In genomic region chr11:73566977-73567755, GRCh38 we compare ENCODE assay signal across 24 cellular contexts. TPM values are rescaled to one million over a fixed set of nuclear protein-coding genes. Genes with fewer than 3 reads are reported as not detected.
DNase-seq lines count a peak whose midpoint lies in the region; ATAC-seq, FAIRE-seq and TF ChIP-seq lines count a peak whose summit lies in the region.
"Had no signal": no experiment of that assay in that cellular context is flagged by ENCODE, and none has a peak within 500 bp of the region (broad histone marks: within the 10 kb centered on the region; RNA-seq: fewer than 3 reads in every experiment).

No MANE protein-coding gene starts in this region.

- H2AK5ac ChIP-seq in IMR-90 (ENCODE audit: low read depth, low read length): no peak overlapping the region

- TF ChIP-seq CTCF in IMR-90 (conservative IDR thresholded peaks at IDR 0.05; ENCODE audit: low read depth, low read length): no peak

- intact Hi-C loops in IMR-90 (cut with micrococcal nuclease): no loop called here

- H3K79me1 ChIP-seq in IMR-90 (ENCODE audit: low read depth in 1 of 2, low read length in 2 of 2): peaks cover 16 to 50% of the 10 kb centered on the region in 2 experiments

- H3K9me1 ChIP-seq in IMR-90 (ENCODE audit: insufficient read depth, low read length): no peaks in the 10 kb centered on the region; the same call in 1 of the 2 replicates

- H4K5ac ChIP-seq in IMR-90 (ENCODE audit: low read depth, low read length): no peak overlapping the region

- CTCF ChIA-PET in IMR-90 (lab: Yijun Ruan, JAX): interaction anchor here (0.6 to 1.0 kb wide), 2 partner anchors 11 to 28 kb away, joined by 3 to 4 read pairs; no protein-coding TSS in a partner anchor

- dilution Hi-C loops in IMR-90 (cut with HindIII; ENCODE audit: low sequenced_read_pairs, unreplicated experiment): no loop called here

- no peak overlapping the region for H2BK120ac ChIP-seq in IMR-90 (ENCODE audit: low read depth, low read length)

- DNase-seq in NCI-H2171 treated with DMSO at 0.1 percent for 48 hours (lab: John Stamatoyannopoulos, UW) (peak; percentile 62), NCI-H2171 (lab: John Stamatoyannopoulos, UW) (no peak), IMR-90 (peak; percentile 41), dermis blood vessel endothelial cell (peak; percentile 27), myocyte (ENCODE audit: low read depth) (peak; percentile 19), RCC 7860 (ENCODE audit: low spot score) (no peak), hippocampal formation (lab: John Stamatoyannopoulos, UW) (no peak)
- DNase-seq in activated CD4-positive, alpha-beta T cell treated with anti-CD3 and anti-CD28 coated beads for 4 hours: no peak
- DNase-seq: activated CD4-positive, alpha-beta T cell treated with anti-CD3 and anti-CD28 coated beads, Interleukin-2, amount 50 U/mL, for 1 hour; activated naive CD8-positive, alpha-beta T cell treated with anti-CD3 and anti-CD28 coated beads for 36 hours; COR-L47; DND-41; effector memory CD4-positive, alpha-beta T cell; NCI-H1048; NCI-H2081 treated with DMSO at 0.1 percent for 48 hours; SHP77 treated with DMSO at 0.1 percent for 48 hours; stimulated activated CD4-positive, alpha-beta T cell treated with anti-CD3 and anti-CD28 coated beads, Interleukin-1b, Interleukin-23, amount 100 ng/mL, for 48 hours; substantia nigra; T-helper 1 cell had no signal

- no peak overlapping the region for H3K18ac ChIP-seq in IMR-90 (ENCODE audit: low read depth, low read length)

- TF ChIP-seq RAD21 in IMR-90 (IDR thresholded peaks at IDR 0.05; ENCODE audit: low read length): no peak

- no peak overlapping the region for H3K4me2 ChIP-seq in IMR-90 (ENCODE audit: low read depth, low read length)
- H3K4me2 ChIP-seq: BLaER1 had no signal

- WGBS in IMR-90 (ENCODE audit: extremely low coverage in 2 of 2, insufficient read length in 1 of 2), 2 experiments: 58% methylated on average over 3 of the region's 8 CpGs; no CpG with 5 or more reads in 1 of the 2 experiments

- no peak overlapping the region for H3K27ac ChIP-seq in IMR-90 (ENCODE audit: insufficient read depth, low read length)
- H3K27ac ChIP-seq: BLaER1, esophagus muscularis mucosa had no signal

- H4K91ac ChIP-seq in IMR-90 (ENCODE audit: insufficient read depth, low read depth, low read length): no peak overlapping the region

- no peaks in the 10 kb centered on the region for H3K9me3 ChIP-seq in IMR-90 (ENCODE audit: control insufficient read depth, insufficient read depth, low read length)
- H3K9me3 ChIP-seq: BLaER1, esophagus muscularis mucosa had no signal

- no peaks in the 10 kb centered on the region for H3K36me3 ChIP-seq in IMR-90 (ENCODE audit: control insufficient read depth, insufficient read depth, low read length)

- no peak overlapping the region for H3K14ac ChIP-seq in IMR-90 (replicated peaks; ENCODE audit: low read depth, low read length)

- POLR2A ChIA-PET in IMR-90 (lab: Charles Lee; ENCODE audit: unreplicated experiment): no interaction called here

- H2AK9ac ChIP-seq in IMR-90 (replicated peaks; ENCODE audit: low read depth, low read length, poor library complexity): no peak overlapping the region

- ATAC-seq in IMR-90 (ENCODE audit: low read depth): no peak
- ATAC-seq: left lobe of liver had no signal

- FAIRE-seq in RCC 7860 (lab: Jason Lieb, UNC): no peak
- FAIRE-seq: GM12892, GM19239 had no signal

- H3K4me3 ChIP-seq in IMR-90 (ENCODE audit: insufficient read depth, low read depth, low read length): no peak overlapping the region
- H3K4me3 ChIP-seq: BLaER1, esophagus muscularis mucosa had no signal

- no TSS peak for BruUV-seq in IMR-90 (replicated peaks; lab: Mats Ljungman, UMichigan)

- H2BK20ac ChIP-seq in IMR-90 (ENCODE audit: low read depth, low read length): no peak overlapping the region

- no peak overlapping the region for H3K56ac ChIP-seq in IMR-90 (ENCODE audit: extremely low read depth, insufficient read depth, low read length)

- H3K27me3 ChIP-seq in IMR-90 (ENCODE audit: control insufficient read depth, insufficient read depth, low read length): no peaks in the 10 kb centered on the region
- H3K27me3 ChIP-seq: BLaER1, esophagus muscularis mucosa had no signal

- no peak overlapping the region for H3K4ac ChIP-seq in IMR-90 (ENCODE audit: low read depth, low read length)

- in situ Hi-C loops in IMR-90 (cut with MboI; ENCODE audit: low sequenced_read_pairs): no loop called here

- no peak for TF ChIP-seq POLR2A in IMR-90 (IDR thresholded peaks at IDR 0.05; ENCODE audit: low read depth, low read length)

- H3K9ac ChIP-seq in IMR-90 (ENCODE audit: low read depth, low read length): no peak overlapping the region
- H3K9ac ChIP-seq: BLaER1 had no signal

- peaks cover 4% of the 10 kb centered on the region for H3K4me1 ChIP-seq in IMR-90 (ENCODE audit: control insufficient read depth, insufficient read depth, low read length)
- H3K4me1 ChIP-seq: BLaER1 had no signal

- no peak overlapping the region for H4K8ac ChIP-seq in IMR-90 (ENCODE audit: low read depth in 2 of 2, low read length in 2 of 2)

- peaks cover 16% of the 10 kb centered on the region; the same call in 1 of the 2 replicates for H4K20me1 ChIP-seq in IMR-90 (ENCODE audit: insufficient read depth, low read length)

- no peak overlapping the region for H2AFZ ChIP-seq in IMR-90 (replicated peaks; ENCODE audit: low read length, poor library complexity)

- no peak overlapping the region for H2BK5ac ChIP-seq in IMR-90 (ENCODE audit: low read depth, low read length, poor library complexity, severe bottlenecking)

- H2BK15ac ChIP-seq in IMR-90 (ENCODE audit: low read depth, low read length): no peak overlapping the region

- H3K23ac ChIP-seq in IMR-90 (ENCODE audit: low read depth, low read length): no peak overlapping the region

TF ChIP-seq in IMR-90, 13 proteins besides CTCF, POLR2A, EP300 and RAD21:
- TF ChIP-seq RFX5 (IDR thresholded peaks at IDR 0.05; ENCODE audit: low read depth, low read length) (no peak), MXI1 (IDR thresholded peaks at IDR 0.05; ENCODE audit: borderline replicate concordance, low read depth, low read length) (no peak), SMC3 (IDR thresholded peaks at IDR 0.05; ENCODE audit: low read depth, low read length) (no peak), BHLHE40 (IDR thresholded peaks at IDR 0.05; ENCODE audit: low read depth, low read length) (no peak), USF2 (IDR thresholded peaks at IDR 0.05; ENCODE audit: low read depth, low read length) (no peak), MAZ (IDR thresholded peaks at IDR 0.05; ENCODE audit: borderline replicate concordance, low read depth, low read length) (no peak), MAFK (IDR thresholded peaks at IDR 0.05; ENCODE audit: low read depth, low read length) (no peak), NFE2L2 (IDR thresholded peaks at IDR 0.05; ENCODE audit: low read depth, low read length) (no peak), FOS (IDR thresholded peaks at IDR 0.05; ENCODE audit: low read depth, low read length) (no peak), RCOR1 (IDR thresholded peaks at IDR 0.05; ENCODE audit: insufficient replicate concordance, low read length) (no peak), CEBPB (IDR thresholded peaks at IDR 0.05; ENCODE audit: low read depth, low read length) (no peak), ELK1 (IDR thresholded peaks at IDR 0.05; ENCODE audit: borderline replicate concordance, low read depth, low read length) (no peak), CHD1 (IDR thresholded peaks at IDR 0.05; ENCODE audit: low read depth, low read length) (no peak)
TF ChIP-seq in IMR-90: peak in this region for 0.

RNA-seq across cellular contexts. Expression of gene FAM168A, which starts 30.7 kb away (rescaled TPM):
- total RNA-seq in IMR-90 (2012; rRNA removed): 13.1 and 13.6 TPM in 2 replicates
- 22.8 and 25.9 TPM in 2 replicates for polyA plus RNA-seq in IMR-90 (2012; rRNA removed)
- 6.5 and 14.4 TPM in 2 replicates for polyA plus RNA-seq in IMR-90 (2012; cell fraction: cytosol; rRNA removed)
- 38.0 and 40.8 TPM in 2 replicates for polyA plus RNA-seq in IMR-90 (2012; cell fraction: nucleus; rRNA removed; ENCODE audit: low replicate concordance)
- total RNA-seq in dermis blood vessel endothelial cell: 12.1 and 20.2 TPM in 2 replicates
- total RNA-seq in myocyte: 21.6 and 23.3 TPM in 2 replicates
- 28.9 TPM for polyA plus RNA-seq in myocyte (2012)

Comparison
In these comparisons a context has a peak if more than half of its experiments do, and no peak if none do; other contexts are left out.
1. DNase-seq: peak in NCI-H2171 treated with DMSO at 0.1 percent for 48 hours (single experiment), IMR-90 (single experiment), dermis blood vessel endothelial cell (single experiment) and myocyte (single experiment); none in NCI-H2171 (single experiment), RCC 7860 (single experiment), activated CD4-positive, alpha-beta T cell treated with anti-CD3 and anti-CD28 coated beads for 4 hours (0 of 2) and hippocampal formation (0 of 2).